Comparison of ENCODE assay signal across 15 cellular contexts in the genomic region with DNA sequence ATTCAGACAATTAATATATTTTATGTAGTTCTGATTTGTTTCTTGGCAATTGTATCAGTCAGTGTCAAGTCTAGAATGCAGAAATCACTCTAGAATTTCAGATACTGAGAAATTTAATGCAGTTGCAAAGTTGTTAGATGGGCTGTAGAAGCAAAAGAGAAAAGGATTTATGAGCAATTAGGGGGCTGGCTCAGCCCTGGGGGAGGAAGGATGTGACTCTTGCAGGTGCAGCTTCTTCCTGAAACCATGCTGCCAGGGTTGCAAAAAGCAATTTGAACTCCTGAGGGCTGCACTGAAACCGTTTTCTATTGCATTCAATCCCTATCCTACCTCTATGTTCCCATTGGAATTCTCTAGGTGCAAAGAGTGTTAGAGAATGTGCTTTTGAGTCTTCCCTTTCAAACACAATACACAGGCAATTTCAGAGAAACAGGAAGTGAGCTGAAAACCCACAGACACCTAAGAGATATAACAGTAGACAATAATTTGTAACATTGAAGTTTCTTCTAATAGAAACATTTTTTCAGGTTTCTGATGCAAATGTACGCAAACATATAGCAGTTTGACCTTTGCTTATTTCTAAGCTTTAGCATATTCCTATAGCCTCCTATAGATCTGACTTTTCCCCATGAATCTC.
"Had no signal": no experiment of that assay in that cellular context is flagged by ENCODE, and none has a peak within 500 bp of the region (broad histone marks: within the 10 kb centered on the region; RNA-seq: fewer than 3 reads in every experiment).

No MANE protein-coding gene starts in this region.

- H3K36me3 ChIP-seq: right atrium auricular region, stomach, thoracic aorta had no signal

- ATAC-seq: mucosa of descending colon; naive thymus-derived CD8-positive, alpha-beta T cell had no signal

- DNase-seq: activated CD4-positive, alpha-beta memory T cell treated with anti-CD3 and anti-CD28 coated beads for 36 hours; activated CD4-positive, alpha-beta T cell treated with anti-CD3 and anti-CD28 coated beads for 1 hour; activated naive CD4-positive, alpha-beta T cell; aorta; dorsolateral prefrontal cortex; hypothalamus; mucosa of descending colon; naive thymus-derived CD8-positive, alpha-beta T cell; nucleus accumbens; stimulated activated CD4-positive, alpha-beta T cell treated with anti-CD3 and anti-CD28 coated beads, Interleukin-4, amount 100 ng/mL, for 4 hours; stomach had no signal

- H3K4me1 Mint-ChIP-seq: naive thymus-derived CD8-positive, alpha-beta T cell had no signal

- H3K27me3 ChIP-seq: dorsolateral prefrontal cortex, right atrium auricular region, stomach had no signal

- H3K27me3 Mint-ChIP-seq: activated CD4-positive, alpha-beta memory T cell treated with anti-CD3 and anti-CD28 coated beads for 36 hours; naive thymus-derived CD8-positive, alpha-beta T cell had no signal

- H3K9me3 ChIP-seq: mucosa of descending colon, right atrium auricular region, stomach, thoracic aorta had no signal

- FAIRE-seq: bronchial epithelial cell had no signal

- H3K4me3 ChIP-seq: dorsolateral prefrontal cortex, mucosa of descending colon, right atrium auricular region, skin epidermis, stomach, thoracic aorta had no signal

- H3K4me3 Mint-ChIP-seq: activated CD4-positive, alpha-beta memory T cell treated with anti-CD3 and anti-CD28 coated beads for 36 hours; naive thymus-derived CD8-positive, alpha-beta T cell had no signal

- H3K27ac Mint-ChIP-seq: activated CD4-positive, alpha-beta memory T cell treated with anti-CD3 and anti-CD28 coated beads for 36 hours; naive thymus-derived CD8-positive, alpha-beta T cell had no signal

- H3K4me1 ChIP-seq: right atrium auricular region, stomach had no signal

- H3K36me3 Mint-ChIP-seq: activated CD4-positive, alpha-beta memory T cell treated with anti-CD3 and anti-CD28 coated beads for 36 hours; naive thymus-derived CD8-positive, alpha-beta T cell had no signal

- H3K27ac ChIP-seq: dorsolateral prefrontal cortex, right atrium auricular region, skin epidermis, stomach, thoracic aorta had no signal
